8 cellular contexts compared by ENCODE assay signal in genomic region chr6:119147101-119148053, GRCh38.
DNase-seq lines count a peak whose midpoint lies in the region; ATAC-seq and TF ChIP-seq lines count a peak whose summit lies in the region.

No MANE protein-coding gene starts in this region.

- ATAC-seq in GM21515 (IDR thresholded peaks at IDR 0.05; ENCODE audit: unreplicated experiment) = peak; percentile 96
- ATAC-seq in esophagus mucosa = peak; percentile 86
- peak; percentile 89 for ATAC-seq in sciatic nerve

- peak overlapping the region; percentile 32 for H3K4me3 ChIP-seq in WI38 (ENCODE audit: low read depth, low read length)

- intact Hi-C loops in sciatic nerve (cut with DNase I) = no loop called here

- no peak for TF ChIP-seq CTCF in WI38 (IDR thresholded peaks at IDR 0.05; ENCODE audit: low read depth, low read length)

- DNase-seq in GF-D8 (lab: John Stamatoyannopoulos, UW) = peak; percentile 63
- DNase-seq in HS-5 (ENCODE audit: low read depth) = peak; percentile 97
- peak; percentile 68 for DNase-seq in sciatic nerve (ENCODE audit: low spot score)
- no peak for DNase-seq in middle frontal gyrus (ENCODE audit: extremely low spot score, low spot score)
- no peak for DNase-seq in NCI-H1930 (lab: John Stamatoyannopoulos, UW)

Comparison
In these comparisons a context has a peak if more than half of its experiments do, and no peak if none do; other contexts are left out.
1. DNase-seq: peak in GF-D8 (single experiment), HS-5 (single experiment) and sciatic nerve (single experiment); none in middle frontal gyrus (single experiment) and NCI-H1930 (0 of 2).
2. Peak in every context shown above with its lines, with median percentiles within 50 percentile points of each other: ATAC-seq.